Comparison of ENCODE assay signal across 22 cellular contexts in genomic region chr5:180558232-180558631, GRCh38. TPM values are rescaled to one million over a fixed set of nuclear protein-coding genes. Genes with fewer than 3 reads are reported as not detected.
A peak's percentile ranks its signal among the peaks of the same experiment; 100 is the strongest.
DNase-seq lines count a peak whose midpoint lies in the region; ATAC-seq and TF ChIP-seq lines count a peak whose summit lies in the region.
"Had no signal": no experiment of that assay in that cellular context is flagged by ENCODE, and none has a peak within 500 bp of the region (broad histone marks: within the 10 kb centered on the region; RNA-seq: fewer than 3 reads in every experiment).

No MANE protein-coding gene starts in this region.

- H3K27me3 Mint-ChIP-seq in HFFc6 (ENCODE audit: insufficient read depth) = no peaks in the 10 kb centered on the region; the same call in 1 of the 2 replicates
- no peaks in the 10 kb centered on the region for H3K27me3 Mint-ChIP-seq in WTC11 (ENCODE audit: low read depth)
- H3K27me3 Mint-ChIP-seq in endothelial cell (ENCODE audit: unreplicated experiment) = no peaks in the 10 kb centered on the region
- H3K27me3 Mint-ChIP-seq in nephron progenitor cell (ENCODE audit: low read depth, poor library complexity) = no peaks in the 10 kb centered on the region
- H3K27me3 Mint-ChIP-seq: CD4-positive, CD25-positive, alpha-beta regulatory T cell had no signal

- TF ChIP-seq CTCF in HFFc6 (IDR thresholded peaks at IDR 0.05) (no peak), WTC11 (IDR thresholded peaks at IDR 0.05) (no peak), endothelial cell (IDR thresholded peaks at IDR 0.05; ENCODE audit: unreplicated experiment) (no peak), nephron progenitor cell (IDR thresholded peaks at IDR 0.05) (no peak), OCI-LY7 (conservative IDR thresholded peaks at IDR 0.05; ENCODE audit: low read length) (no peak)

- no peaks in the 10 kb centered on the region for H3K79me2 ChIP-seq in OCI-LY7 (ENCODE audit: insufficient read depth, low read depth, low read length)

- H3K9me3 Mint-ChIP-seq in HFFc6 (no peaks in the 10 kb centered on the region), WTC11 (no peaks in the 10 kb centered on the region), endothelial cell (ENCODE audit: unreplicated experiment) (no peaks in the 10 kb centered on the region), nephron progenitor cell (peaks cover 6% of the 10 kb centered on the region)
- H3K9me3 Mint-ChIP-seq: CD4-positive, CD25-positive, alpha-beta regulatory T cell had no signal

- H3K4me2 ChIP-seq in OCI-LY7 (ENCODE audit: low read length) = no peak overlapping the region
- H3K4me2 ChIP-seq: SK-N-SH had no signal

- H3K36me3 ChIP-seq in OCI-LY7 (ENCODE audit: insufficient read depth, low read length) = peaks cover 88% of the 10 kb centered on the region

- BruUV-seq in OCI-LY7 (replicated peaks; lab: Mats Ljungman, UMichigan) = no TSS peak

- H3K9me2 ChIP-seq in OCI-LY7 (ENCODE audit: insufficient read depth, low read length) = no peaks in the 10 kb centered on the region
- H3K9me2 ChIP-seq: SK-N-SH had no signal

- no peak overlapping the region for H3K4me3 ChIP-seq in OCI-LY7 (ENCODE audit: low read depth, low read length, poor library complexity, severe bottlenecking)

- ATAC-seq in WTC11 (peak; percentile 52; the same call in 1 of the 2 replicates), GM18909 (IDR thresholded peaks at IDR 0.05; ENCODE audit: poor library complexity, unreplicated experiment) (no peak)

- H4K20me1 ChIP-seq in OCI-LY7 (ENCODE audit: insufficient read depth, low read length) = no peaks in the 10 kb centered on the region

- H3K27ac Mint-ChIP-seq in HFFc6 = peak overlapping the region; percentile 29; the same call in 1 of the 2 replicates
- peak overlapping the region; percentile 59; the same call in 1 of the 2 replicates for H3K27ac Mint-ChIP-seq in WTC11
- peak overlapping the region; percentile 51 for H3K27ac Mint-ChIP-seq in endothelial cell (ENCODE audit: unreplicated experiment)
- peak overlapping the region; percentile 90 for H3K27ac Mint-ChIP-seq in nephron progenitor cell

- peaks cover 36% of the 10 kb centered on the region for H3K36me3 Mint-ChIP-seq in HFFc6 (ENCODE audit: low read depth)
- H3K36me3 Mint-ChIP-seq in WTC11 = peaks cover 47% of the 10 kb centered on the region
- H3K36me3 Mint-ChIP-seq in endothelial cell (ENCODE audit: low read depth, unreplicated experiment) = peaks cover 20% of the 10 kb centered on the region
- peaks cover 91% of the 10 kb centered on the region for H3K36me3 Mint-ChIP-seq in nephron progenitor cell (ENCODE audit: low read depth)

- H3K9me3 ChIP-seq in OCI-LY7 (ENCODE audit: low read length) = no peaks in the 10 kb centered on the region
- H3K9me3 ChIP-seq: SK-N-SH had no signal

- H2AFZ ChIP-seq in OCI-LY7 (ENCODE audit: low read length) = no peak overlapping the region

- DNase-seq in HFFc6 (no peak), WTC11 (ENCODE audit: low spot score) (no peak), endothelial cell (ENCODE audit: low spot score) (no peak), nephron progenitor cell (no peak), OCI-LY7 (ENCODE audit: low spot score) (no peak), DMS79 treated with DMSO at 0.1 percent for 48 hours (lab: John Stamatoyannopoulos, UW) (no peak), NCI-H2107 (lab: John Stamatoyannopoulos, UW) (no peak)
- DNase-seq: CD4-positive, CD25-positive, alpha-beta regulatory T cell; COR-L47; DMS 273 treated with DMSO at 0.1 percent for 48 hours; GOT3; KG1; NCI-H1092 treated with DMSO at 0.1 percent for 48 hours; NCI-H1436 treated with DMSO at 0.1 percent for 48 hours; NCI-H1930; NCI-H226; NCI-H510A treated with DMSO at 0.1 percent for 48 hours; NCI-H748 treated with DMSO at 0.1 percent for 48 hours; SIG-M5; SK-N-SH had no signal

- POLR2A ChIA-PET in WTC11 (lab: Charles Lee) = interaction anchor here (0.7 kb wide), 1 partner anchor 720 kb away, joined by 5 read pairs; no protein-coding TSS in a partner anchor
- POLR2A ChIA-PET in OCI-LY7 (lab: Charles Lee) = interaction anchor here (0.6 kb wide), 2 partner anchors 29 to 777 kb away, joined by 3 to 5 read pairs; no protein-coding TSS in a partner anchor

- CTCF ChIA-PET in WTC11 (lab: Charles Lee) = interaction anchor here (0.6 kb wide), 1 partner anchor 265 kb away, joined by 3 read pairs; no protein-coding TSS in a partner anchor
- CTCF ChIA-PET in OCI-LY7 (lab: Charles Lee; ENCODE audit: unreplicated experiment) = no interaction called here

- H3K4me3 Mint-ChIP-seq in HFFc6 (no peak overlapping the region), WTC11 (no peak overlapping the region), endothelial cell (ENCODE audit: unreplicated experiment) (no peak overlapping the region), nephron progenitor cell (no peak overlapping the region)
- H3K4me3 Mint-ChIP-seq: CD4-positive, CD25-positive, alpha-beta regulatory T cell had no signal

- no peaks in the 10 kb centered on the region for H3K4me1 ChIP-seq in OCI-LY7 (ENCODE audit: insufficient read depth, low read length, poor library complexity, severe bottlenecking)

- H3K27ac ChIP-seq in OCI-LY7 (ENCODE audit: low read depth, low read length, poor library complexity, severe bottlenecking) = no peak overlapping the region

- intact Hi-C loops in OCI-LY7 (cut with micrococcal nuclease; ENCODE audit: unreplicated experiment) = no loop called here

- H3K4me1 Mint-ChIP-seq in HFFc6 (ENCODE audit: low read depth) = peaks cover 61% of the 10 kb centered on the region
- peaks cover 3% of the 10 kb centered on the region; the same call in 1 of the 2 replicates for H3K4me1 Mint-ChIP-seq in WTC11
- peaks cover 29% of the 10 kb centered on the region for H3K4me1 Mint-ChIP-seq in endothelial cell (ENCODE audit: unreplicated experiment)
- H3K4me1 Mint-ChIP-seq in nephron progenitor cell = peaks cover 6% of the 10 kb centered on the region

TF ChIP-seq in WTC11, 78 proteins besides CTCF, POLR2A, EP300 and RAD21:
- TF ChIP-seq GABPB1 (CRISPR knock-in tag; IDR thresholded peaks at IDR 0.05) (no peak), ARID4B (CRISPR knock-in tag; IDR thresholded peaks at IDR 0.05; ENCODE audit: borderline replicate concordance) (no peak)
TF ChIP-seq in WTC11: peak in this region for 0.

RNA-seq across cellular contexts. Expression of gene SCGB3A1, which starts 33.1 kb away (rescaled TPM):
- not detected for total RNA-seq in HFFc6 (2021; fragmentation: NEBNext Ultra II Directional; extraction: Animal tissue kit (Norgen Biotek cat#: 25700))
- total RNA-seq in WTC11 (2021) (0.39 TPM in 1 of 3 replicates, not detected in the others), endothelial cell (ENCODE audit: unreplicated experiment) (5.4 TPM), OCI-LY7 (2022) (not detected in 2 replicates)
- not detected in 2 replicates for total RNA-seq in OCI-LY7 (2014; rRNA removed; shearing (Covaris generic))
- total RNA-seq: CD4-positive, CD25-positive, alpha-beta regulatory T cell; G401 had no signal

Comparison
In these comparisons a context has a peak if more than half of its experiments do, and no peak if none do; other contexts are left out.
1. H3K27ac Mint-ChIP-seq: peak in every context shown above with its lines; median percentile 90 in nephron progenitor cell; 59 in WTC11; 51 in endothelial cell; 29 in HFFc6.